In the genomic region with DNA sequence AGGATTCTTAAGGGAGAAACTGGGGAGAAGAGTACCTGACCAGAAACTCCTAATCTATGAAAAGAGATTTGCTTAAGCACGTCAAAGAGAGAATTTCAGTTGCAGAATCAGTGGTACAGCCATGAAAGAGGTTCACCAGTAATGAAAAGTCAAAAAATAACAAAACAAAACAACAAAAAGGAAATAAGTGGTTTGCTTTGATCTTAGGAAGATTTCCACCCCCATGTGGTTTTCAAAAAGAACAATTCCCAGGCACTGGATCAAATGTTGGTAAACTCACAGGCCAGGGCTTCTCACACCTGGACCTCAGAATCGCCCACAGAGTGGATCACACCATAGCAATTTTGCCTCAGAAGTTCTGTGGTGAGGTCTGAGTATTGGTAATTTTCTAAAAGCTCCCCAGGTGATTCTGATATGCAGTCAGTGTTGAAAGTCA, we compare ENCODE assay signal across 9 cellular contexts.
DNase-seq lines count a peak whose midpoint lies in the region; ATAC-seq, FAIRE-seq and TF ChIP-seq lines count a peak whose summit lies in the region.
"Had no signal": no experiment of that assay in that cellular context is flagged by ENCODE, and none has a peak within 500 bp of the region (broad histone marks: within the 10 kb centered on the region; RNA-seq: fewer than 3 reads in every experiment).

No MANE protein-coding gene starts in this region.

- DNase-seq in GM13976 (ENCODE audit: low spot score) (peak; percentile 34), AML-193 (lab: John Stamatoyannopoulos, UW) (no peak), small intestine (no peak), ecto neural progenitor cell (ENCODE audit: low spot score) (no peak), left ventricle myocardium superior (no peak)
- DNase-seq: KBM-7 had no signal

- intact Hi-C loops in left ventricle myocardium superior (cut with micrococcal nuclease): no loop called here

- 79 to 85% (median 82%) methylated on average over 2 of the region's 2 CpGs for WGBS in small intestine, 3 donors

- FAIRE-seq in small intestine (lab: Jason Lieb, UNC): no peak

- ATAC-seq in GM19395 (IDR thresholded peaks at IDR 0.05; ENCODE audit: unreplicated experiment) (peak; percentile 79), HG02870 (IDR thresholded peaks at IDR 0.05; ENCODE audit: unreplicated experiment) (peak; percentile 81), HG03571 (IDR thresholded peaks at IDR 0.05; ENCODE audit: unreplicated experiment) (peak; percentile 60), left ventricle myocardium superior (no peak)

- no peak overlapping the region for H3K4me3 ChIP-seq in small intestine (ENCODE audit: low read depth in 1 of 2, low read length in 2 of 2)

- no peak for TF ChIP-seq CTCF in GM13976 (IDR thresholded peaks at IDR 0.05; ENCODE audit: borderline replicate concordance, control extremely low read depth, extremely low read depth, insufficient read depth, missing control alignments)

- no peaks in the 10 kb centered on the region for H3K4me1 ChIP-seq in small intestine (ENCODE audit: control insufficient read depth in 2 of 2, insufficient read depth in 1 of 2, low read depth in 1 of 2, low read length in 1 of 2)

- no peaks in the 10 kb centered on the region for H3K9me3 ChIP-seq in small intestine (ENCODE audit: control insufficient read depth, low read depth)

- H3K27ac ChIP-seq in small intestine (ENCODE audit: low read depth in 1 of 2, low read length in 1 of 2): no peak overlapping the region

- in situ Hi-C loops in GM13976 (cut with MboI; ENCODE audit: low sequenced_read_pairs, unreplicated experiment): no loop called here

- peaks cover 0 to 3% of the 10 kb centered on the region in 2 donors for H3K36me3 ChIP-seq in small intestine (ENCODE audit: control insufficient read depth in 2 of 2, insufficient read depth in 2 of 2, low read length in 2 of 2)

- H3K27me3 ChIP-seq in small intestine (ENCODE audit: control insufficient read depth in 2 of 2, insufficient read depth in 2 of 2, low read length in 2 of 2): no peaks in the 10 kb centered on the region
